8 cellular contexts compared by ENCODE assay signal in the genomic region with DNA sequence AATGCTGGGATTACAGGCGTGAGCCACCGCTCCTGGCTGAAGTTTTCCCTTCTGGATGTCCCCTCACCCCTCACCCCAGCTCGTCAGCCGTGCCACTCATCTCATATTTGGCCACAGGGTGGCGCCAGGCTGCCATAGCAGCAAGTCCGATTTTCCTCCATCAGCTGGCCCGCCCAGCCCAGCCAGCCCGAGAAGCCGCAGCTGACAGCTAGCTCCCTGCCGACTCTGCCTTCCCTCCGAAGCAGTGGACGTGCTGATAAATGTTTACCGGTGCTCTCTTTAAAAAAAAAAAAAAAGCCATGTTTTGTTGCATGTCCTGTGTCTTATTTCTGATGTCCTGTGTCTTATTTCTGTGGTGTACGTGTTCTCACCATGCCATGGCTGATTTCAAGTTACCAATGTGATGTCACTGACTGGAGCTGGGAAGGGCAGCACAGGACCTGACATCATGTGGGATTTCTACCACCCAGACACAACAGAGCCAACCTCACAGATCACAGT. TPM values are rescaled to one million over a fixed set of nuclear protein-coding genes. Genes with fewer than 3 reads are reported as not detected.
DNase-seq lines count a peak whose midpoint lies in the region; ATAC-seq, FAIRE-seq and TF ChIP-seq lines count a peak whose summit lies in the region.

No MANE protein-coding gene starts in this region.

- intact Hi-C loops in HepG2 (cut with micrococcal nuclease; ENCODE audit: unreplicated experiment), result loop anchor here (1.0 kb wide), 2 partner anchors 102 to 113 kb away; a partner anchor contains a TSS

- no peaks in the 10 kb centered on the region for H3K79me2 ChIP-seq in HepG2 (ENCODE audit: insufficient read depth, low read length)

- no peaks in the 10 kb centered on the region for H3K27me3 ChIP-seq in HepG2 (ENCODE audit: control insufficient read depth in 1 of 2, insufficient read depth in 2 of 2, low read length in 2 of 2)

- no peaks in the 10 kb centered on the region for H3K9me3 ChIP-seq in HepG2 (ENCODE audit: low read length)

- POLR2A ChIA-PET in HepG2 (lab: Yijun Ruan, JAX), result interaction anchor here (0.5 to 1.3 kb wide), 9 partner anchors 11 to 195 kb away, joined by 3 to 11 read pairs (median 5); a partner anchor contains a TSS

- H3K4me3 ChIP-seq in HepG2 (replicated peaks in 1 of 3; ENCODE audit: insufficient read depth in 1 of 3, low read depth in 2 of 3, low read length in 3 of 3), result no peak overlapping the region

- 40% methylated on average over 14 of the region's 14 CpGs for WGBS in HepG2 (ENCODE audit: low lambda C conversion rate)

- BruUV-seq in HepG2 (replicated peaks; lab: Mats Ljungman, UMichigan), result no TSS peak

- H3K9ac ChIP-seq in HepG2 (ENCODE audit: insufficient read depth, low read depth, low read length), result no peak overlapping the region

- DNase-seq in NCI-H460 (ENCODE audit: extremely low read depth, low read depth), result peak; percentile 82
- peak; percentile 90 for DNase-seq in activated CD4-positive, alpha-beta T cell treated with anti-CD3 and anti-CD28 coated beads for 48 hours
- peak; percentile 88 for DNase-seq in cerebellum (ENCODE audit: low spot score)
- DNase-seq in HepG2 (ENCODE audit: low spot score), result peak; percentile 74
- DNase-seq in stimulated activated CD4-positive, alpha-beta T cell treated with anti-CD3 and anti-CD28 coated beads, Interleukin-4, amount 100 ng/mL, for 1 hour, result peak; percentile 81

- H4K20me1 ChIP-seq in HepG2 (ENCODE audit: insufficient read depth, low read length), result no peaks in the 10 kb centered on the region

- no peak for TF ChIP-seq POLR2A in HepG2 (IDR thresholded peaks at IDR 0.05; ENCODE audit: insufficient read depth in 1 of 2, low read depth in 2 of 2, low read length in 2 of 2)

- H3K4me2 ChIP-seq in HepG2 (ENCODE audit: low read depth, low read length), result no peak overlapping the region

- H3K36me3 ChIP-seq in HepG2 (replicated peaks in 1 of 2; ENCODE audit: control insufficient read depth in 1 of 2, insufficient read depth in 2 of 2, low read length in 2 of 2), result peaks cover 3 to 44% of the 10 kb centered on the region in 2 experiments

- peaks cover 23% of the 10 kb centered on the region for H3K4me1 ChIP-seq in HepG2 (ENCODE audit: insufficient read depth, low read length)

- ATAC-seq in HG02973 (IDR thresholded peaks at IDR 0.05; ENCODE audit: unreplicated experiment), result peak; percentile 47
- peak; percentile 63 for ATAC-seq in HepG2
- ATAC-seq in HG03378 (IDR thresholded peaks at IDR 0.05; ENCODE audit: unreplicated experiment), result no peak

- no peak overlapping the region for H3K27ac ChIP-seq in HepG2 (ENCODE audit: extremely low read length, insufficient read depth, low read length)

- TF ChIP-seq EP300 in HepG2 (IDR thresholded peaks at IDR 0.05; ENCODE audit: low read depth in 2 of 2, low read length in 2 of 2), result no peak
- TF ChIP-seq EP300 in HepG2 (CRISPR knock-in tag; IDR thresholded peaks at IDR 0.05; ENCODE audit: borderline replicate concordance), result no peak

- no peak for FAIRE-seq in HepG2 (lab: Jason Lieb, UNC)

- CTCF ChIA-PET in HepG2 (lab: Yijun Ruan, JAX; ENCODE audit: low intra/inter-chr PET ratio, low total read pairs), result interaction anchor here (0.6 to 3.9 kb wide), 4 partner anchors 102 to 114 kb away, joined by 3 to 31 read pairs (median 12); a partner anchor contains a TSS

- TF ChIP-seq RAD21 in HepG2 (CRISPR knock-in tag; IDR thresholded peaks at IDR 0.05), result peak; percentile 97

- H2AFZ ChIP-seq in HepG2 (ENCODE audit: low read length), result no peak overlapping the region

- in situ Hi-C loops in HepG2 (cut with HindIII; ENCODE audit: extremely low pct_ligation_motif_present, low pct_unique_long_range_greater_than_20kb), result loop anchor here (5.0 kb wide), 1 partner anchor 118 kb away; a partner anchor contains a TSS

- TF ChIP-seq CTCF in GM12874 (IDR thresholded peaks at IDR 0.05; ENCODE audit: insufficient read depth, low read depth, low read length) (peak; percentile 84), HepG2 (CRISPR knock-in tag; IDR thresholded peaks at IDR 0.05) (peak; percentile 93)

TF ChIP-seq in HepG2, 621 proteins besides CTCF, POLR2A, EP300 and RAD21 (continues in another document):
- TF ChIP-seq GFI1 (CRISPR knock-in tag; IDR thresholded peaks at IDR 0.05; ENCODE audit: borderline replicate concordance) (no peak), TBX2 (CRISPR knock-in tag; IDR thresholded peaks at IDR 0.05; ENCODE audit: borderline replicate concordance) (peak; percentile 22; the same call in 1 of the 2 replicates), RXRB (CRISPR knock-in tag; IDR thresholded peaks at IDR 0.05; ENCODE audit: borderline replicate concordance) (peak; percentile 19; the same call in 1 of the 2 replicates), HNRNPLL (IDR thresholded peaks at IDR 0.05; ENCODE audit: low read depth, low read length, poor library complexity, severe bottlenecking) (no peak), ZC3H4 (CRISPR knock-in tag; IDR thresholded peaks at IDR 0.05; ENCODE audit: borderline replicate concordance) (no peak), POLR2AphosphoS5 (IDR thresholded peaks at IDR 0.05; ENCODE audit: low read depth, low read length) (no peak), NR3C1 (CRISPR knock-in tag; IDR thresholded peaks at IDR 0.05) (no peak)
- TF ChIP-seq, protein P1, sequence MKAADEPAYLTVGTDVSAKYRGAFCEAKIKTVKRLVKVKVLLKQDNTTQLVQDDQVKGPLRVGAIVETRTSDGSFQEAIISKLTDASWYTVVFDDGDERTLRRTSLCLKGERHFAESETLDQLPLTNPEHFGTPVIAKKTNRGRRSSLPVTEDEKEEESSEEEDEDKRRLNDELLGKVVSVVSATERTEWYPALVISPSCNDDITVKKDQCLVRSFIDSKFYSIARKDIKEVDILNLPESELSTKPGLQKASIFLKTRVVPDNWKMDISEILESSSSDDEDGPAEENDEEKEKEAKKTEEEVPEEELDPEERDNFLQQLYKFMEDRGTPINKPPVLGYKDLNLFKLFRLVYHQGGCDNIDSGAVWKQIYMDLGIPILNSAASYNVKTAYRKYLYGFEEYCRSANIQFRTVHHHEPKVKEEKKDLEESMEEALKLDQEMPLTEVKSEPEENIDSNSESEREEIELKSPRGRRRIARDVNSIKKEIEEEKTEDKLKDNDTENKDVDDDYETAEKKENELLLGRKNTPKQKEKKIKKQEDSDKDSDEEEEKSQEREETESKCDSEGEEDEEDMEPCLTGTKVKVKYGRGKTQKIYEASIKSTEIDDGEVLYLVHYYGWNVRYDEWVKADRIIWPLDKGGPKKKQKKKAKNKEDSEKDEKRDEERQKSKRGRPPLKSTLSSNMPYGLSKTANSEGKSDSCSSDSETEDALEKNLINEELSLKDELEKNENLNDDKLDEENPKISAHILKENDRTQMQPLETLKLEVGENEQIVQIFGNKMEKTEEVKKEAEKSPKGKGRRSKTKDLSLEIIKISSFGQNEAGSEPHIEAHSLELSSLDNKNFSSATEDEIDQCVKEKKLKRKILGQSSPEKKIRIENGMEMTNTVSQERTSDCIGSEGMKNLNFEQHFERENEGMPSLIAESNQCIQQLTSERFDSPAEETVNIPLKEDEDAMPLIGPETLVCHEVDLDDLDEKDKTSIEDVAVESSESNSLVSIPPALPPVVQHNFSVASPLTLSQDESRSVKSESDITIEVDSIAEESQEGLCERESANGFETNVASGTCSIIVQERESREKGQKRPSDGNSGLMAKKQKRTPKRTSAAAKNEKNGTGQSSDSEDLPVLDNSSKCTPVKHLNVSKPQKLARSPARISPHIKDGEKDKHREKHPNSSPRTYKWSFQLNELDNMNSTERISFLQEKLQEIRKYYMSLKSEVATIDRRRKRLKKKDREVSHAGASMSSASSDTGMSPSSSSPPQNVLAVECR (CRISPR knock-in tag; IDR thresholded peaks at IDR 0.05; ENCODE audit: borderline replicate concordance), result peak; percentile 40; the same call in 1 of the 2 replicates
- TF ChIP-seq, protein P2, sequence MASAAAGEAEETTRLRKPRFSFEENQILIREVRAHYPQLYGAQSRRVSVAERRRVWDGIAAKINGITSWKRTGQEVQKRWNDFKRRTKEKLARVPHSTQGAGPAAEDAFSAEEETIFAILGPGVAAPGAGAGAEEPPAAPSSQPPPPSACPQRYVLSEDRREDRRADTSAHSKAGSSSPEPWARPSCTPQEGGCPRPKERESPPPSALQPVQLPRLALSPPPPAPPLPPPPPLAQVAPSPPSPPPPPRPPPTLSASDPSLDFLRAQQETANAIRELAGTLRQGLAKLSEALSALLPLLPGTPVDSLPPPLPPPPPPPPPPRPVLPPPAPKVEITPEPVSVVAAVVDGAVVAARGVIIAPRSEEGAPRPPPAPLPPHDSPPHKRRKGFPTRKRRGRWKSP (CRISPR knock-in tag; IDR thresholded peaks at IDR 0.05), result no peak

RNA-seq across cellular contexts. Expression of a gene that starts 58.3 kb away (rescaled TPM):
- 84.3 and 90.4 TPM in 2 replicates for total RNA-seq in NCI-H460 (2014; rRNA removed; shearing (Covaris generic))
- 58.8 and 82.9 TPM in 2 replicates for polyA plus RNA-seq in NCI-H460 (2014; cell fraction: nucleus; rRNA removed)
- total RNA-seq in cerebellum (38.8 TPM), HepG2 (2016; rRNA removed; fragmentation: Illumina TruSeq; extraction: Trizol) (70.8 and 102 TPM in 2 replicates)
- 30.8 and 31.4 TPM in 2 replicates for total RNA-seq in HepG2 (2016; cell fraction: cytosol; rRNA removed; fragmentation: Illumina TruSeq; extraction: Trizol; ENCODE audit: low read depth)
- 73.4 and 106 TPM in 2 replicates for total RNA-seq in HepG2 (2016; cell fraction: insoluble cytoplasmic fraction; rRNA removed; fragmentation: Illumina TruSeq; extraction: Trizol)
- total RNA-seq in HepG2 (2016; cell fraction: membrane; rRNA removed; fragmentation: Illumina TruSeq; extraction: Trizol), result 63.5 and 65.6 TPM in 2 replicates
- 34.9 and 39.3 TPM in 2 replicates for total RNA-seq in HepG2 (2016; cell fraction: nucleus; rRNA removed; fragmentation: Illumina TruSeq; extraction: Trizol)
- polyA plus RNA-seq in HepG2 (2011; rRNA removed), result 67.2 and 70.4 TPM in 2 replicates
- 82.6 and 98.7 TPM in 2 replicates for polyA plus RNA-seq in HepG2 (2011; cell fraction: cytosol; rRNA removed)
- polyA plus RNA-seq in HepG2 (2011; cell fraction: nucleus; rRNA removed), result 19.1 and 24.2 TPM in 2 replicates
- 91.4 and 114 TPM in 2 replicates for polyA plus RNA-seq in HepG2 (2012)
- polyA plus RNA-seq in HepG2 (2016; cell fraction: cytosol; fragmentation: Illumina TruSeq; extraction: Trizol; ENCODE audit: low read depth), result 34.9 and 37.0 TPM in 2 replicates
- polyA plus RNA-seq in HepG2 (2016; cell fraction: insoluble cytoplasmic fraction; fragmentation: Illumina TruSeq; extraction: Trizol; ENCODE audit: low read depth), result 154 TPM in 2 replicates
- polyA plus RNA-seq in HepG2 (2016; cell fraction: membrane; fragmentation: Illumina TruSeq; extraction: Trizol; ENCODE audit: low read depth), result 58.7 and 63.7 TPM in 2 replicates
- 45.6 and 54.4 TPM in 2 replicates for polyA plus RNA-seq in HepG2 (2016; cell fraction: nucleus; fragmentation: Illumina TruSeq; extraction: Trizol; ENCODE audit: insufficient read depth, low read depth)
- polyA minus RNA-seq in HepG2 (2011; rRNA and poly(A)+ RNA removed; ENCODE audit: low replicate concordance), result 91.1 and 127 TPM in 2 replicates
- polyA minus RNA-seq in HepG2 (2011; cell fraction: cytosol; rRNA and poly(A)+ RNA removed), result 32.0 and 33.9 TPM in 2 replicates
- polyA minus RNA-seq in HepG2 (2011; cell fraction: nucleus; rRNA and poly(A)+ RNA removed), result 33.0 and 40.5 TPM in 2 replicates
